ENCODE assay signal across 8 cellular contexts in genomic region chr20:63980317-63980805, GRCh38. TPM values are rescaled to one million over a fixed set of nuclear protein-coding genes. Genes with fewer than 3 reads are reported as not detected.
DNase-seq lines count a peak whose midpoint lies in the region; ATAC-seq and TF ChIP-seq lines count a peak whose summit lies in the region.

No MANE protein-coding gene starts in this region.

- H3K9me2 ChIP-seq in PC-9 (ENCODE audit: insufficient read depth): no peaks in the 10 kb centered on the region

- H3K27ac ChIP-seq in CD4-positive, alpha-beta T cell (ENCODE audit: low read depth, low read length): peak overlapping the region; percentile 87
- H3K27ac ChIP-seq in PC-9 (peak overlapping the region; percentile 11; the same call in 1 of the 2 replicates), coronary artery (peak overlapping the region; percentile 73 to 90)

- BruUV-seq in PC-9 (replicated peaks; lab: Mats Ljungman, UMichigan): TSS peak; percentile 26

- H3K4me3 ChIP-seq in PC-9 (peak overlapping the region; percentile 99; the same call in 1 of the 2 replicates), coronary artery (peak overlapping the region; percentile 100)

- peaks cover 17% of the 10 kb centered on the region for H3K4me1 ChIP-seq in PC-9 (replicated peaks; ENCODE audit: insufficient read depth)

- H3F3A ChIP-seq in PC-9 (ENCODE audit: insufficient read depth, low read depth): peaks cover 35% of the 10 kb centered on the region

- peaks cover 11% of the 10 kb centered on the region for H3K36me3 ChIP-seq in PC-9 (ENCODE audit: low read depth)

- ATAC-seq in CD4-positive, alpha-beta T cell (ENCODE audit: poor library complexity): peak; percentile 52
- peak; percentile 9 for ATAC-seq in GM21786 (IDR thresholded peaks at IDR 0.05; ENCODE audit: unreplicated experiment)
- ATAC-seq in naive thymus-derived CD8-positive, alpha-beta T cell: peak; percentile 12 to 37

- peak overlapping the region; percentile 87 for H2AFZ ChIP-seq in PC-9

- peak in 1 of 10 experiments; percentile 50 for DNase-seq in CD4-positive, alpha-beta T cell
- no peak for DNase-seq in PC-9
- DNase-seq in coronary artery (ENCODE audit: low spot score): no peak
- DNase-seq in naive thymus-derived CD8-positive, alpha-beta T cell: no peak
- DNase-seq in NCI-H2029 (lab: John Stamatoyannopoulos, UW): no peak
- DNase-seq in glomerular visceral epithelial cell (ENCODE audit: extremely low spot score): no peak
- DNase-seq in G401 (ENCODE audit: low spot score): no peak

- CTCF ChIA-PET in CD4-positive, alpha-beta T cell (lab: Charles Lee): interaction anchor here (0.7 to 3.8 kb wide), 15 partner anchors 21 to 442 kb away, joined by 3 to 40 read pairs (median 5); partner anchors contain the start of genes ARFRP1, TPD52L2, UCKL1 and ZGPAT
- CTCF ChIA-PET in PC-9 (lab: Charles Lee): interaction anchor here (0.6 to 1.6 kb wide), 7 partner anchors 58 to 442 kb away, joined by 3 to 15 read pairs (median 3); partner anchors contain the start of genes PTK6 and TCEA2

- in situ Hi-C loops in G401 (cut with HindIII; ENCODE audit: low sequenced_read_pairs): no loop called here

- TF ChIP-seq CTCF in CD4-positive, alpha-beta T cell (IDR thresholded peaks at IDR 0.05): no peak
- no peak for TF ChIP-seq CTCF in PC-9 (conservative IDR thresholded peaks at IDR 0.05)
- no peak for TF ChIP-seq CTCF in coronary artery (IDR thresholded peaks at IDR 0.05)

- intact Hi-C loops in CD4-positive, alpha-beta T cell (cut with DNase I, micrococcal nuclease): loop anchor here (2.0 to 10.0 kb wide), 5 partner anchors 54 to 142 kb away; partner anchors contain the start of genes C20orf204 (in 1 of the 2) and TCEA2 (in 1 of the 2)
- intact Hi-C loops in PC-9 (cut with micrococcal nuclease; ENCODE audit: unreplicated experiment): no loop called here

- H4K20me1 ChIP-seq in PC-9 (ENCODE audit: insufficient read depth): peaks cover 5% of the 10 kb centered on the region; the same call in 1 of the 2 replicates

- peaks cover 33% of the 10 kb centered on the region for H3K79me2 ChIP-seq in PC-9 (ENCODE audit: low read depth)

- peak overlapping the region; percentile 90 for H3K4me3 Mint-ChIP-seq in CD4-positive, alpha-beta T cell
- peak overlapping the region; percentile 84 to 98 (median 96) for H3K4me3 Mint-ChIP-seq in naive thymus-derived CD8-positive, alpha-beta T cell

- no peaks in the 10 kb centered on the region for H3K9me3 Mint-ChIP-seq in CD4-positive, alpha-beta T cell
- no peaks in the 10 kb centered on the region for H3K9me3 Mint-ChIP-seq in naive thymus-derived CD8-positive, alpha-beta T cell

- H3K27me3 Mint-ChIP-seq in CD4-positive, alpha-beta T cell: no peaks in the 10 kb centered on the region
- H3K27me3 Mint-ChIP-seq in naive thymus-derived CD8-positive, alpha-beta T cell: no peaks in the 10 kb centered on the region

- H3K4me1 Mint-ChIP-seq in CD4-positive, alpha-beta T cell (ENCODE audit: low read depth): peaks cover 69% of the 10 kb centered on the region
- peaks cover 43 to 71% (median 65%) of the 10 kb centered on the region in 4 donors for H3K4me1 Mint-ChIP-seq in naive thymus-derived CD8-positive, alpha-beta T cell

- no peaks in the 10 kb centered on the region for H3K9me3 ChIP-seq in CD4-positive, alpha-beta T cell (ENCODE audit: control insufficient read depth, low read length)
- H3K9me3 ChIP-seq in PC-9 (ENCODE audit: insufficient read depth, low read depth): no peaks in the 10 kb centered on the region

- peaks cover 65% of the 10 kb centered on the region for H3K36me3 Mint-ChIP-seq in CD4-positive, alpha-beta T cell (ENCODE audit: low read depth)
- peaks cover 0 to 45% (median 10%) of the 10 kb centered on the region in 3 donors for H3K36me3 Mint-ChIP-seq in naive thymus-derived CD8-positive, alpha-beta T cell

- POLR2A ChIA-PET in CD4-positive, alpha-beta T cell (lab: Charles Lee): interaction anchor here (0.7 to 2.3 kb wide), 22 partner anchors 10 to 460 kb away, joined by 3 to 36 read pairs (median 3); partner anchors contain the start of genes OPRL1, PPDPF, RGS19 and RTEL1
- POLR2A ChIA-PET in PC-9 (lab: Charles Lee; ENCODE audit: unreplicated experiment): interaction anchor here (0.5 to 1.0 kb wide), 7 partner anchors 59 to 1955 kb away, joined by 3 to 36 read pairs (median 12); partner anchors contain the start of genes HELZ2 and SRMS
- POLR2A ChIA-PET in naive thymus-derived CD8-positive, alpha-beta T cell (lab: Charles Lee): interaction anchor here (0.6 to 4.0 kb wide), 34 partner anchors 10 to 460 kb away, joined by 3 to 67 read pairs (median 5); partner anchors contain the start of genes ARFRP1, C20orf204, GMEB2 and LIME1

- H3K27me3 ChIP-seq in CD4-positive, alpha-beta T cell (ENCODE audit: control insufficient read depth, insufficient read depth, low read length): no peaks in the 10 kb centered on the region
- H3K27me3 ChIP-seq in PC-9 (ENCODE audit: insufficient read depth, low read depth): no peaks in the 10 kb centered on the region

- H3K4me2 ChIP-seq in PC-9: peak overlapping the region; percentile 100

- H3K27ac Mint-ChIP-seq in CD4-positive, alpha-beta T cell: peak overlapping the region; percentile 98
- H3K27ac Mint-ChIP-seq in naive thymus-derived CD8-positive, alpha-beta T cell: peak overlapping the region; percentile 94 to 98 (median 96)

RNA-seq across cellular contexts. Expression of gene PRPF6, which starts 0.6 kb away (rescaled TPM):
- total RNA-seq in CD4-positive, alpha-beta T cell: 10 to 100 TPM; 50.6 to 51.3 TPM
- total RNA-seq in PC-9 (2021): 103 and 111 TPM in 2 replicates
- total RNA-seq in naive thymus-derived CD8-positive, alpha-beta T cell: 10 to 100 TPM; 91.1 to 93.3 TPM
- 100 to 1,000 TPM in 1 of 3 donors, 10 to 100 TPM in 2; 67.2 to 110 (median 85.9) TPM for polyA plus RNA-seq in naive thymus-derived CD8-positive, alpha-beta T cell
- 91.4 and 111 TPM in 2 replicates for total RNA-seq in G401 (2014; rRNA removed; shearing (Covaris generic))

RNA-seq across cellular contexts. Expression of gene SAMD10, which starts 0.9 kb away (rescaled TPM):
- 10 to 100 TPM; 12.0 to 12.1 TPM for total RNA-seq in CD4-positive, alpha-beta T cell
- 14.4 and 18.7 TPM in 2 replicates for total RNA-seq in PC-9 (2021)
- total RNA-seq in naive thymus-derived CD8-positive, alpha-beta T cell: 1 to 10 TPM; 7.7 to 9.3 TPM
- polyA plus RNA-seq in naive thymus-derived CD8-positive, alpha-beta T cell: 10 to 100 TPM in 1 of 3 donors, 1 to 10 TPM in 2; 7.4 to 15.4 (median 8.9) TPM
- 1.4 TPM in 1 of 2 replicates, not detected in the other for total RNA-seq in G401 (2014; rRNA removed; shearing (Covaris generic))

RNA-seq across cellular contexts. Expression of gene ZNF512B, which starts 10.6 kb away (rescaled TPM):
- total RNA-seq in CD4-positive, alpha-beta T cell: 10 to 100 TPM; 22.0 to 23.3 TPM
- 24.3 and 28.1 TPM in 2 replicates for total RNA-seq in PC-9 (2021)
- total RNA-seq in naive thymus-derived CD8-positive, alpha-beta T cell: 10 to 100 TPM; 17.7 to 19.4 TPM
- polyA plus RNA-seq in naive thymus-derived CD8-positive, alpha-beta T cell: 1 to 10 TPM in 1 of 3 donors, under 1 TPM in 2; 0.57 to 1.5 (median 0.59) TPM
- 5.5 and 5.9 TPM in 2 replicates for total RNA-seq in G401 (2014; rRNA removed; shearing (Covaris generic))

RNA-seq across cellular contexts. Expression of gene UCKL1, which starts 24.1 kb away (rescaled TPM):
- total RNA-seq in CD4-positive, alpha-beta T cell: 10 to 100 TPM; 41.3 to 46.1 TPM
- total RNA-seq in PC-9 (2021): 51.7 and 55.1 TPM in 2 replicates
- 10 to 100 TPM; 48.2 to 50.9 TPM for total RNA-seq in naive thymus-derived CD8-positive, alpha-beta T cell
- polyA plus RNA-seq in naive thymus-derived CD8-positive, alpha-beta T cell: 10 to 100 TPM; 19.8 to 28.3 (median 21.0) TPM
- total RNA-seq in G401 (2014; rRNA removed; shearing (Covaris generic)): 19.9 and 20.1 TPM in 2 replicates

RNA-seq across cellular contexts. Expression of gene C20orf204, which starts 55.6 kb away (rescaled TPM):
- total RNA-seq in CD4-positive, alpha-beta T cell: 1 to 10 TPM; 6.1 to 6.4 TPM
- total RNA-seq in PC-9 (2021): 3.8 and 6.4 TPM in 2 replicates
- 1 to 10 TPM; 5.6 to 5.8 TPM for total RNA-seq in naive thymus-derived CD8-positive, alpha-beta T cell
- polyA plus RNA-seq in naive thymus-derived CD8-positive, alpha-beta T cell: under 1 TPM in 1 of 3 donors, not detected in 2; 0.54 TPM
- 0.81 and 1.8 TPM in 2 replicates for total RNA-seq in G401 (2014; rRNA removed; shearing (Covaris generic))

Comparison
In these comparisons a context has a peak if more than half of its experiments do, and no peak if none do; other contexts are left out.
1. H3K27ac ChIP-seq: peak in every context shown above with its lines; median percentile 87 in CD4-positive, alpha-beta T cell; 82 in coronary artery; 11 in PC-9.